ENCODE assay signal across 28 cellular contexts in genomic region chr4:54954656-54955388, GRCh38.
A peak's percentile ranks its signal among the peaks of the same experiment; 100 is the strongest.
DNase-seq lines count a peak whose midpoint lies in the region; ATAC-seq and TF ChIP-seq lines count a peak whose summit lies in the region.
"Had no signal": no experiment of that assay in that cellular context is flagged by ENCODE, and none has a peak within 500 bp of the region (broad histone marks: within the 10 kb centered on the region; RNA-seq: fewer than 3 reads in every experiment).

No MANE protein-coding gene starts in this region.

- no peaks in the 10 kb centered on the region for H3K4me1 ChIP-seq in right lobe of liver
- H3K4me1 ChIP-seq: left lung had no signal

- H3K36me3 ChIP-seq in right lobe of liver (no peaks in the 10 kb centered on the region), H7 (replicated peaks; ENCODE audit: control insufficient read depth, insufficient read depth, low read length) (no peaks in the 10 kb centered on the region)
- H3K36me3 ChIP-seq: left lung, spleen had no signal

- no peak for TF ChIP-seq CTCF in right lobe of liver (IDR thresholded peaks at IDR 0.05)

- intact Hi-C loops in right lobe of liver (cut with DNase I) = no loop called here

- WGBS in right lobe of liver (ENCODE audit: insufficient coverage, low coverage, low lambda C conversion rate, missing lambda C conversion rate) = 38% methylated on average over 1 of the region's 2 CpGs

- H3K4me3 ChIP-seq in right lobe of liver (no peak overlapping the region), H7 (ENCODE audit: insufficient read depth, low read depth, low read length) (no peak overlapping the region)
- H3K4me3 ChIP-seq: GM12878, left lung, spleen had no signal

- ATAC-seq in right lobe of liver = peak; percentile 24 to 55 (median 41)
- ATAC-seq: GM12878; natural killer cell; stimulated activated effector memory CD8-positive, alpha-beta T cell treated with anti-CD3 and anti-CD28 coated beads, Interleukin-12 subunit alpha, Interleukin-12 subunit beta, amount 100 ng/mL, for 72 hours had no signal

- TF ChIP-seq POLR2A in right lobe of liver (IDR thresholded peaks at IDR 0.05) = no peak

- DNase-seq in NCI-H1105 treated with DMSO at 0.1 percent for 48 hours (lab: John Stamatoyannopoulos, UW) (peak; percentile 26), NCI-H1105 (lab: John Stamatoyannopoulos, UW) (no peak), NCI-H1092 (lab: John Stamatoyannopoulos, UW) (peak; percentile 20), dermis blood vessel endothelial cell (peak; percentile 43), right lobe of liver (no peak), SKM-1 treated with dmso at 0.1 percent for 144 hours (lab: John Stamatoyannopoulos, UW; ENCODE audit: unreplicated experiment) (no peak), H7 (no peak)
- DNase-seq in effector CD4-positive, alpha-beta T cell = no peak
- DNase-seq: activated B cell treated with CpG ODN at 0.5 μM for 24 hours; activated CD4-positive, alpha-beta memory T cell treated with anti-CD3 and anti-CD28 coated beads, Interleukin-2, amount 10 ng/mL, durations not matched to agents 7 days and 5 days; activated naive CD8-positive, alpha-beta T cell treated with anti-CD3 and anti-CD28 coated beads for 36 hours; AML-193; CD8-positive, alpha-beta memory T cell; cerebellar nuclear complex; left lung; natural killer cell; NCI-H2107; NCI-H526 treated with DMSO at 0.1 percent for 48 hours; spleen; stimulated activated CD4-positive, alpha-beta T cell treated with anti-CD3 and anti-CD28 coated beads, Interleukin-2, amount 100 ng/mL, for 48 hours; substantia nigra; SW 1271; T1000 had no signal

- H3K27me3 ChIP-seq in right lobe of liver = no peaks in the 10 kb centered on the region
- H3K27me3 ChIP-seq in H7 (ENCODE audit: control insufficient read depth, insufficient read depth, low read length) = no peaks in the 10 kb centered on the region
- H3K27me3 ChIP-seq: left lung, spleen had no signal

- no peaks in the 10 kb centered on the region for H3K9me3 ChIP-seq in right lobe of liver
- H3K9me3 ChIP-seq: left lung, spleen had no signal

- H3K27ac ChIP-seq in right lobe of liver = no peak overlapping the region
- H3K27ac ChIP-seq: epithelial cell of prostate, HL-60, left lung, RWPE1 had no signal

Comparison
In these comparisons a context has a peak if more than half of its experiments do, and no peak if none do; other contexts are left out.
1. DNase-seq: peak in NCI-H1105 treated with DMSO at 0.1 percent for 48 hours (single experiment), NCI-H1092 (single experiment) and dermis blood vessel endothelial cell (single experiment); none in NCI-H1105 (single experiment), right lobe of liver (0 of 3), effector CD4-positive, alpha-beta T cell (single experiment), SKM-1 treated with dmso at 0.1 percent for 144 hours (single experiment) and H7 (single experiment).